8 cellular contexts compared by ENCODE assay signal in genomic region chr13:52968074-52968700, GRCh38.
DNase-seq lines count a peak whose midpoint lies in the region; ATAC-seq and TF ChIP-seq lines count a peak whose summit lies in the region.

No MANE protein-coding gene starts in this region.

- WGBS in heart left ventricle, 4 donors: 19 to 21% (median 21%) methylated on average over 12 to 13 of the region's 13 CpGs

- no peaks in the 10 kb centered on the region for H3K36me3 Mint-ChIP-seq in activated naive CD4-positive, alpha-beta T cell treated with anti-CD3 and anti-CD28 coated beads, Interleukin-2, amount 50 U/mL, for 72 hours

- no peak overlapping the region for H3K27ac Mint-ChIP-seq in activated naive CD4-positive, alpha-beta T cell treated with anti-CD3 and anti-CD28 coated beads, Interleukin-2, amount 50 U/mL, for 72 hours

- H3K36me3 ChIP-seq in heart left ventricle: no peaks in the 10 kb centered on the region

- no peak for TF ChIP-seq POLR2A in heart left ventricle (IDR thresholded peaks at IDR 0.05)

- H3K9me3 Mint-ChIP-seq in activated naive CD4-positive, alpha-beta T cell treated with anti-CD3 and anti-CD28 coated beads, Interleukin-2, amount 50 U/mL, for 72 hours: no peaks in the 10 kb centered on the region

- TF ChIP-seq CTCF in GM12874 (IDR thresholded peaks at IDR 0.05; ENCODE audit: insufficient read depth, low read depth, low read length) (peak; percentile 96), heart left ventricle (IDR thresholded peaks at IDR 0.05) (peak; percentile 66 to 94 (median 84))

- ATAC-seq in HG02623 (IDR thresholded peaks at IDR 0.05; ENCODE audit: unreplicated experiment): peak; percentile 99
- ATAC-seq in activated naive CD4-positive, alpha-beta T cell treated with anti-CD3 and anti-CD28 coated beads, Interleukin-2, amount 50 U/mL, for 72 hours: peak; percentile 77 to 83
- ATAC-seq in heart left ventricle: peak; percentile 82 to 91 (median 84)

- intact Hi-C loops in heart left ventricle (cut with DNase I): loop anchor here in 6 of 10 donors (5.0 to 10.0 kb wide), 3 partner anchors 184 to 356 kb away; no protein-coding TSS in a partner anchor

- H3K9me3 ChIP-seq in heart left ventricle: no peaks in the 10 kb centered on the region

- H3K27me3 ChIP-seq in heart left ventricle: peaks cover 0 to 19% (median 0%) of the 10 kb centered on the region in 9 donors

- DNase-seq in NCI-H1048 (lab: John Stamatoyannopoulos, UW): peak; percentile 26
- peak; percentile 55 for DNase-seq in SK-N-DZ (ENCODE audit: low spot score)
- peak in 1 of 2 donors; percentile 51 for DNase-seq in activated naive CD4-positive, alpha-beta T cell treated with anti-CD3 and anti-CD28 coated beads, Interleukin-2, amount 50 U/mL, for 72 hours (ENCODE audit: low spot score in 2 of 2)
- DNase-seq in heart left ventricle: peak; percentile 61 to 76 (median 73)
- peak; percentile 57 for DNase-seq in renal cortical epithelial cell (ENCODE audit: low read depth)
- DNase-seq in cerebellar nuclear complex (lab: John Stamatoyannopoulos, UW): no peak

- H3K4me1 ChIP-seq in heart left ventricle: peaks cover 0 to 4% (median 0%) of the 10 kb centered on the region in 12 donors

- H3K27ac ChIP-seq in heart left ventricle: no peak overlapping the region

- H3K4me3 ChIP-seq in heart left ventricle: no peak overlapping the region

Comparison
In these comparisons a context has a peak if more than half of its experiments do, and no peak if none do; other contexts are left out.
1. DNase-seq: peak in NCI-H1048 (single experiment), SK-N-DZ (single experiment), heart left ventricle (5 of 5) and renal cortical epithelial cell (single experiment); none in cerebellar nuclear complex (0 of 2).
2. Peak in every context shown above with its lines, with median percentiles within 50 percentile points of each other: ATAC-seq.